ENCODE assay signal across 10 cellular contexts in the genomic region with DNA sequence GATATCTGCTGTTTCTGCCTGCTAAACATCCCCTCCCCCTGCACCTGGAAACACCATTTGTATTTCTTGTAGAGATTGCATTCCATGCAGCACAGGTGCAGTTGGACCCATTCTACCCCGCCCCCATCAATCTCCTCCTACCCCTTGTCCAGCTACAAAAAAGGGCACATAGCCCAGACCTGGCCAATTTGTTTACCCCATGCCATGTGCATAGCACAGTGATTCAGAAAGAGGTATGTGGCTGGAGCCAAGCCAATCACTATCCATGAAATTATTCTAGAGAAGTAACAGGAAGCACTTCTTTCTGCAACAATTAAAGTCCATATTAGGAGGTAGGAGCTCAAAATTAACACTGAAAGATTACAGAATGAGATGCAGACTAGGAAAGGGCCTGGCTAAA. TPM values are rescaled to one million over a fixed set of nuclear protein-coding genes. Genes with fewer than 3 reads are reported as not detected.
DNase-seq lines count a peak whose midpoint lies in the region; ATAC-seq and TF ChIP-seq lines count a peak whose summit lies in the region.
"Had no signal": no experiment of that assay in that cellular context is flagged by ENCODE, and none has a peak within 500 bp of the region (broad histone marks: within the 10 kb centered on the region; RNA-seq: fewer than 3 reads in every experiment).

No MANE protein-coding gene starts in this region.

- no peaks in the 10 kb centered on the region for H3K36me3 ChIP-seq in SJCRH30
- no peaks in the 10 kb centered on the region for H3K36me3 ChIP-seq in stomach smooth muscle (ENCODE audit: control insufficient read depth in 2 of 2, insufficient read depth in 2 of 2, low read length in 2 of 2)
- H3K36me3 ChIP-seq: uterus had no signal

- TF ChIP-seq CTCF in dorsolateral prefrontal cortex (IDR thresholded peaks at IDR 0.05 in 54 of 56, conservative IDR thresholded peaks at IDR 0.05 in 2 of 56; ENCODE audit: low read depth in 1 of 56, partially characterized antibody in 56 of 56) = no peak

- H3K9me3 ChIP-seq in SJCRH30 (replicated peaks) (no peaks in the 10 kb centered on the region; the same call in 1 of the 2 replicates), stomach smooth muscle (ENCODE audit: control insufficient read depth in 2 of 2, low read length in 2 of 2) (no peaks in the 10 kb centered on the region)
- H3K9me3 ChIP-seq: uterus had no signal

- no peak overlapping the region for H3K9ac ChIP-seq in stomach smooth muscle (ENCODE audit: low read length in 2 of 2)

- H3K27ac ChIP-seq in SJCRH30 (no peak overlapping the region), stomach smooth muscle (ENCODE audit: low read length) (peak overlapping the region; percentile 8), dorsolateral prefrontal cortex (no peak overlapping the region)
- H3K27ac ChIP-seq: uterus had no signal

- H3K4me3 ChIP-seq in SJCRH30 (no peak overlapping the region), stomach smooth muscle (ENCODE audit: low read length in 2 of 2) (no peak overlapping the region), dorsolateral prefrontal cortex (no peak overlapping the region)
- H3K4me3 ChIP-seq: uterus had no signal

- ATAC-seq in HG02798 (IDR thresholded peaks at IDR 0.05; ENCODE audit: poor library complexity, unreplicated experiment) (no peak), HG03520 (IDR thresholded peaks at IDR 0.05; ENCODE audit: unreplicated experiment) (no peak)

- intact Hi-C loops in dorsolateral prefrontal cortex (cut with DNase I) = no loop called here

- H3K4me1 ChIP-seq in SJCRH30 (no peaks in the 10 kb centered on the region; the same call in 1 of the 2 replicates), stomach smooth muscle (ENCODE audit: control insufficient read depth, insufficient read depth, low read length) (peaks cover 7% of the 10 kb centered on the region)
- H3K4me1 ChIP-seq: uterus had no signal

- H3K27me3 ChIP-seq in SJCRH30 (no peaks in the 10 kb centered on the region), stomach smooth muscle (ENCODE audit: control insufficient read depth in 1 of 2, insufficient read depth in 2 of 2, low read length in 2 of 2) (no peaks in the 10 kb centered on the region), dorsolateral prefrontal cortex (no peaks in the 10 kb centered on the region)
- H3K27me3 ChIP-seq: uterus had no signal

- DNase-seq in H4 (ENCODE audit: low spot score) = peak; percentile 87
- peak; percentile 10 to 12 for DNase-seq in SJCRH30
- peak; percentile 91 for DNase-seq in fibroblast of peridontal ligament (ENCODE audit: extremely low read depth)
- DNase-seq in dorsolateral prefrontal cortex = no peak
- DNase-seq in GDM1 (lab: John Stamatoyannopoulos, UW) = no peak
- DNase-seq: activated CD8-positive, alpha-beta memory T cell treated with anti-CD3 and anti-CD28 coated beads, Interleukin-2, amount 50 U/mL, for 48 hours; uterus had no signal

RNA-seq across cellular contexts. Expression of a gene that starts 20.2 kb away (rescaled TPM):
- total RNA-seq in H4 (2014; rRNA removed; shearing (Covaris generic)) = 37.9 and 41.9 TPM in 2 replicates
- 19.0 and 20.6 TPM in 2 replicates for total RNA-seq in SJCRH30 (2014; rRNA removed; shearing (Covaris generic))
- 10 to 100 TPM; 24.9 to 69.1 (median 35.0) TPM for total RNA-seq in dorsolateral prefrontal cortex

Comparison
In these comparisons a context has a peak if more than half of its experiments do, and no peak if none do; other contexts are left out.
1. DNase-seq: peak in H4 (single experiment), SJCRH30 (2 of 2) and fibroblast of peridontal ligament (single experiment); none in dorsolateral prefrontal cortex (0 of 10) and GDM1 (single experiment).